ENCODE assay signal across 20 cellular contexts in genomic region chr17:59190806-59191205, GRCh38. TPM values are rescaled to one million over a fixed set of nuclear protein-coding genes. Genes with fewer than 3 reads are reported as not detected.
DNase-seq lines count a peak whose midpoint lies in the region; ATAC-seq, FAIRE-seq and TF ChIP-seq lines count a peak whose summit lies in the region.
"Had no signal": no experiment of that assay in that cellular context is flagged by ENCODE, and none has a peak within 500 bp of the region (broad histone marks: within the 10 kb centered on the region; RNA-seq: fewer than 3 reads in every experiment).

No MANE protein-coding gene starts in this region.

- H3K27me3 ChIP-seq in bronchial epithelial cell (ENCODE audit: control insufficient read depth, insufficient read depth, low read length) = no peaks in the 10 kb centered on the region
- H3K27me3 ChIP-seq in foreskin keratinocyte = no peaks in the 10 kb centered on the region
- H3K27me3 ChIP-seq in osteoblast (ENCODE audit: insufficient read depth, low read length) = no peaks in the 10 kb centered on the region
- no peaks in the 10 kb centered on the region for H3K27me3 ChIP-seq in right atrium auricular region
- H3K27me3 ChIP-seq in brain microvascular endothelial cell (replicated peaks) = no peaks in the 10 kb centered on the region

- no peak for ATAC-seq in foreskin keratinocyte
- no peak for ATAC-seq in HG03378 (IDR thresholded peaks at IDR 0.05; ENCODE audit: unreplicated experiment)
- ATAC-seq: GM23338, HCT116 had no signal

- no peaks in the 10 kb centered on the region for H3K79me2 ChIP-seq in osteoblast (ENCODE audit: insufficient read depth, low read length)

- in situ Hi-C loops in brain microvascular endothelial cell (cut with HindIII; ENCODE audit: low pct_ligation_motif_present, low sequenced_read_pairs) = no loop called here

- H3K4me3 ChIP-seq in bronchial epithelial cell (ENCODE audit: low read depth, low read length) (no peak overlapping the region), osteoblast (ENCODE audit: insufficient read depth, low read length) (no peak overlapping the region), right atrium auricular region (no peak overlapping the region), brain microvascular endothelial cell (ENCODE audit: low read depth, low read length) (no peak overlapping the region)
- H3K4me3 ChIP-seq: GM23338 had no signal

- H2AFZ ChIP-seq in osteoblast (ENCODE audit: low read length) = peak overlapping the region; percentile 14
- H2AFZ ChIP-seq: GM23338 had no signal

- no peak for TF ChIP-seq CTCF in bronchial epithelial cell (IDR thresholded peaks at IDR 0.05; ENCODE audit: insufficient read depth, low read length, severe bottlenecking)
- TF ChIP-seq CTCF in foreskin keratinocyte (conservative IDR thresholded peaks at IDR 0.05) = no peak
- no peak for TF ChIP-seq CTCF in osteoblast (IDR thresholded peaks at IDR 0.05; ENCODE audit: extremely low read depth, low read depth, low read length)
- TF ChIP-seq CTCF in right atrium auricular region (IDR thresholded peaks at IDR 0.05) = no peak
- TF ChIP-seq CTCF in brain microvascular endothelial cell (IDR thresholded peaks at IDR 0.05; ENCODE audit: low read depth, low read length, missing control alignments) = no peak

- H4K20me1 ChIP-seq in osteoblast (ENCODE audit: insufficient read depth, low read length) = no peaks in the 10 kb centered on the region

- FAIRE-seq in bronchial epithelial cell (lab: Jason Lieb, UNC) = no peak
- FAIRE-seq: GM12891, GM18507 had no signal

- no peaks in the 10 kb centered on the region for H3K4me1 ChIP-seq in foreskin keratinocyte
- H3K4me1 ChIP-seq in osteoblast (ENCODE audit: insufficient read depth, low read length) = no peaks in the 10 kb centered on the region
- no peaks in the 10 kb centered on the region for H3K4me1 ChIP-seq in right atrium auricular region

- no peak overlapping the region for H3K27ac ChIP-seq in foreskin keratinocyte
- no peak overlapping the region for H3K27ac ChIP-seq in osteoblast (ENCODE audit: low read depth, low read length)
- no peak overlapping the region for H3K27ac ChIP-seq in right atrium auricular region
- H3K27ac ChIP-seq in brain microvascular endothelial cell = no peak overlapping the region

- H3K36me3 ChIP-seq in bronchial epithelial cell (ENCODE audit: control insufficient read depth, insufficient read depth, low read length) (no peaks in the 10 kb centered on the region), osteoblast (ENCODE audit: insufficient read depth, low read length) (peaks cover 21% of the 10 kb centered on the region), right atrium auricular region (no peaks in the 10 kb centered on the region), brain microvascular endothelial cell (replicated peaks) (no peaks in the 10 kb centered on the region)

- H3K4me2 ChIP-seq in osteoblast (ENCODE audit: insufficient read depth, low read length) = no peak overlapping the region
- H3K4me2 ChIP-seq: GM23338 had no signal

- DNase-seq in bronchial epithelial cell (ENCODE audit: low read depth) (peak; percentile 41), foreskin keratinocyte (peak; percentile 13 to 53), osteoblast (ENCODE audit: insufficient read length, low spot score, missing footprints) (no peak), right atrium auricular region (ENCODE audit: low spot score) (no peak), brain microvascular endothelial cell (no peak), foreskin melanocyte (no peak)
- DNase-seq: C1 segment of cervical spinal cord; Calu3; CD4-positive, alpha-beta memory T cell; COR-L47; DMS53; DMS79 treated with DMSO at 0.1 percent for 48 hours; GF-D8; H9; HFFc6 had no signal

- H3K9me3 ChIP-seq in osteoblast (ENCODE audit: low read depth, low read length) (no peaks in the 10 kb centered on the region), right atrium auricular region (no peaks in the 10 kb centered on the region)

RNA-seq across cellular contexts. Expression of gene SMG8, which starts 19.0 kb away (rescaled TPM):
- total RNA-seq in bronchial epithelial cell (19.5 and 19.7 TPM in 2 replicates), foreskin keratinocyte (17.5 and 17.6 TPM in 2 replicates), osteoblast (19.7 and 21.7 TPM in 2 replicates), right atrium auricular region (1 to 10 TPM; 8.9 to 9.2 TPM)
- 6.5 and 7.7 TPM in 2 replicates for polyA plus RNA-seq in foreskin keratinocyte

RNA-seq across cellular contexts. Expression of gene GDPD1, which starts 29.5 kb away (rescaled TPM):
- total RNA-seq in bronchial epithelial cell = 1.6 and 2.6 TPM in 2 replicates
- 1.3 and 2.2 TPM in 2 replicates for total RNA-seq in foreskin keratinocyte
- polyA plus RNA-seq in foreskin keratinocyte = 0.56 and 0.66 TPM in 2 replicates
- 1.1 and 2.4 TPM in 2 replicates for total RNA-seq in osteoblast
- 1 to 10 TPM; 1.3 to 3.7 TPM for total RNA-seq in right atrium auricular region

RNA-seq across cellular contexts. Expression of gene PRR11, which starts 35.3 kb away (rescaled TPM):
- total RNA-seq in bronchial epithelial cell = 1.3 and 3.4 TPM in 2 replicates
- total RNA-seq in foreskin keratinocyte = 65.4 and 74.1 TPM in 2 replicates
- polyA plus RNA-seq in foreskin keratinocyte = 16.3 and 22.3 TPM in 2 replicates
- total RNA-seq in osteoblast = 3.8 and 418 TPM in 2 replicates
- 1 to 10 TPM in 1 of 2 donors, under 1 TPM in 1; 0.79 to 1.5 TPM for total RNA-seq in right atrium auricular region

RNA-seq across cellular contexts. Expression of gene SKA2, which starts 35.8 kb away (rescaled TPM):
- total RNA-seq in bronchial epithelial cell (22.1 and 34.2 TPM in 2 replicates), foreskin keratinocyte (104 and 125 TPM in 2 replicates), osteoblast (22.4 and 32.6 TPM in 2 replicates), right atrium auricular region (10 to 100 TPM; 23.0 to 44.4 TPM)
- polyA plus RNA-seq in foreskin keratinocyte = 122 and 144 TPM in 2 replicates

Comparison
In these comparisons a context has a peak if more than half of its experiments do, and no peak if none do; other contexts are left out.
1. DNase-seq: peak in bronchial epithelial cell (single experiment) and foreskin keratinocyte (2 of 2); none in osteoblast (single experiment), right atrium auricular region (single experiment), brain microvascular endothelial cell (single experiment) and foreskin melanocyte (single experiment).